16 cellular contexts compared by ENCODE assay signal in genomic region chr16:72502654-72503005, GRCh38.
"Had no signal": no experiment of that assay in that cellular context is flagged by ENCODE, and none has a peak within 500 bp of the region (broad histone marks: within the 10 kb centered on the region; RNA-seq: fewer than 3 reads in every experiment).

No MANE protein-coding gene starts in this region.

- H3K27me3 Mint-ChIP-seq: activated CD4-positive, alpha-beta T cell treated with anti-CD3 and anti-CD28 coated beads, Interleukin-2, amount 10 ng/mL, durations not matched to agents 7 days and 5 days; activated CD8-positive, alpha-beta memory T cell treated with anti-CD3 and anti-CD28 coated beads, Interleukin-2, amount 10 ng/mL, durations not matched to agents 7 days and 5 days; activated CD8-positive, alpha-beta T cell treated with anti-CD3 and anti-CD28 coated beads for 36 hours; activated naive CD8-positive, alpha-beta T cell treated with anti-CD3 and anti-CD28 coated beads, Interleukin-2, amount 50 U/mL, for 24 hours; dendritic cell treated with granulocyte-macrophage colony-stimulating factor and Interleukin-4, amounts not matched to agents 40 ng/mL and 50 ng/mL, for 4 days; stimulated activated naive CD8-positive, alpha-beta T cell treated with anti-CD3 and anti-CD28 coated beads, Interleukin-15, Interleukin-2, amounts not matched to agents 100 ng/mL and 50 ng/mL, for 24 hours had no signal

- H3K27ac ChIP-seq: body of pancreas, hepatocyte, neutrophil, pancreas, psoas muscle, right atrium auricular region, thyroid gland, WERI-Rb-1 had no signal

- H3K27ac Mint-ChIP-seq: activated CD4-positive, alpha-beta T cell treated with anti-CD3 and anti-CD28 coated beads, Interleukin-2, amount 10 ng/mL, durations not matched to agents 7 days and 5 days; activated CD8-positive, alpha-beta memory T cell treated with anti-CD3 and anti-CD28 coated beads, Interleukin-2, amount 10 ng/mL, durations not matched to agents 7 days and 5 days; activated CD8-positive, alpha-beta T cell treated with anti-CD3 and anti-CD28 coated beads for 36 hours; activated naive CD8-positive, alpha-beta T cell treated with anti-CD3 and anti-CD28 coated beads, Interleukin-2, amount 50 U/mL, for 24 hours; activated T-helper 1 cell treated with anti-CD3 and anti-CD28 coated beads, Interleukin-12 subunit alpha, Interleukin-12 subunit beta, Interleukin-2, Interleukin-4 antibody, amounts not matched to agents 30 ng/mL and 10 ng/mL and 1 ng/mL, durations not matched to agents 14 hours and 24 hours and 36 hours; dendritic cell treated with granulocyte-macrophage colony-stimulating factor and Interleukin-4, amounts not matched to agents 40 ng/mL and 50 ng/mL, for 4 days; stimulated activated naive CD8-positive, alpha-beta T cell treated with anti-CD3 and anti-CD28 coated beads, Interleukin-15, Interleukin-2, amounts not matched to agents 100 ng/mL and 50 ng/mL, for 24 hours had no signal

- H3K4me3 Mint-ChIP-seq: activated CD4-positive, alpha-beta T cell treated with anti-CD3 and anti-CD28 coated beads, Interleukin-2, amount 10 ng/mL, durations not matched to agents 7 days and 5 days; activated CD8-positive, alpha-beta memory T cell treated with anti-CD3 and anti-CD28 coated beads, Interleukin-2, amount 10 ng/mL, durations not matched to agents 7 days and 5 days; activated CD8-positive, alpha-beta T cell treated with anti-CD3 and anti-CD28 coated beads for 36 hours; activated naive CD8-positive, alpha-beta T cell treated with anti-CD3 and anti-CD28 coated beads, Interleukin-2, amount 50 U/mL, for 24 hours; activated T-helper 1 cell treated with anti-CD3 and anti-CD28 coated beads, Interleukin-12 subunit alpha, Interleukin-12 subunit beta, Interleukin-2, Interleukin-4 antibody, amounts not matched to agents 30 ng/mL and 10 ng/mL and 1 ng/mL, durations not matched to agents 14 hours and 24 hours and 36 hours; dendritic cell treated with granulocyte-macrophage colony-stimulating factor and Interleukin-4, amounts not matched to agents 40 ng/mL and 50 ng/mL, for 4 days; stimulated activated naive CD8-positive, alpha-beta T cell treated with anti-CD3 and anti-CD28 coated beads, Interleukin-15, Interleukin-2, amounts not matched to agents 100 ng/mL and 50 ng/mL, for 24 hours had no signal

- DNase-seq: activated gamma-delta T cell had no signal

- H3K9me3 Mint-ChIP-seq: activated CD4-positive, alpha-beta T cell treated with anti-CD3 and anti-CD28 coated beads, Interleukin-2, amount 10 ng/mL, durations not matched to agents 7 days and 5 days; activated CD8-positive, alpha-beta T cell treated with anti-CD3 and anti-CD28 coated beads for 36 hours; activated naive CD8-positive, alpha-beta T cell treated with anti-CD3 and anti-CD28 coated beads, Interleukin-2, amount 50 U/mL, for 24 hours; activated T-helper 1 cell treated with anti-CD3 and anti-CD28 coated beads, Interleukin-12 subunit alpha, Interleukin-12 subunit beta, Interleukin-2, Interleukin-4 antibody, amounts not matched to agents 30 ng/mL and 10 ng/mL and 1 ng/mL, durations not matched to agents 14 hours and 24 hours and 36 hours; dendritic cell treated with granulocyte-macrophage colony-stimulating factor and Interleukin-4, amounts not matched to agents 40 ng/mL and 50 ng/mL, for 4 days; stimulated activated naive CD8-positive, alpha-beta T cell treated with anti-CD3 and anti-CD28 coated beads, Interleukin-15, Interleukin-2, amounts not matched to agents 100 ng/mL and 50 ng/mL, for 24 hours had no signal

- H3K4me1 Mint-ChIP-seq: activated CD8-positive, alpha-beta memory T cell treated with anti-CD3 and anti-CD28 coated beads, Interleukin-2, amount 10 ng/mL, durations not matched to agents 7 days and 5 days had no signal

- H3K36me3 Mint-ChIP-seq: activated CD8-positive, alpha-beta memory T cell treated with anti-CD3 and anti-CD28 coated beads, Interleukin-2, amount 10 ng/mL, durations not matched to agents 7 days and 5 days had no signal

- ATAC-seq: activated CD8-positive, alpha-beta memory T cell treated with anti-CD3 and anti-CD28 coated beads, Interleukin-2, amount 10 ng/mL, durations not matched to agents 7 days and 5 days; body of pancreas had no signal
